ENCODE assay signal across 25 cellular contexts in genomic region chr1:226581650-226582330, GRCh38. TPM values are rescaled to one million over a fixed set of nuclear protein-coding genes. Genes with fewer than 3 reads are reported as not detected.
"Had no signal": no experiment of that assay in that cellular context is flagged by ENCODE, and none has a peak within 500 bp of the region (broad histone marks: within the 10 kb centered on the region; RNA-seq: fewer than 3 reads in every experiment).

No MANE protein-coding gene starts in this region.

- H3K36me3 ChIP-seq: esophagus squamous epithelium, left lung, prostate gland, sigmoid colon, thyroid gland had no signal

- FAIRE-seq: endometrium, keratinocyte, urothelium cell line had no signal

- H3K9me3 ChIP-seq: esophagus squamous epithelium, left lung, mucosa of descending colon, prostate gland, sigmoid colon, thyroid gland had no signal

- ATAC-seq: effector memory CD8-positive, alpha-beta T cell; left cardiac atrium; left lung; mucosa of descending colon; natural killer cell treated with Interleukin-12 subunit alpha and Interleukin-12 subunit beta and Interleukin-15 and Interleukin-18, amount 100 ng/mL, for 72 hours; right cardiac atrium; stimulated activated naive B cell treated with anti-CD40 and anti-IgM and Interleukin-4, amounts not matched to agents 10 μg/mL and 1 μg/mL and 100 μg/mL, for 72 hours; stimulated activated naive CD8-positive, alpha-beta T cell treated with anti-CD3 and anti-CD28 coated beads, Interleukin-15, amount 100 ng/mL, for 72 hours had no signal

- H3K27me3 ChIP-seq: esophagus squamous epithelium, left lung, sigmoid colon, thyroid gland had no signal

- H3K4me1 ChIP-seq: esophagus squamous epithelium, left lung, parathyroid adenoma, prostate gland, thyroid gland had no signal

- H3K4me3 ChIP-seq: esophagus squamous epithelium, left lung, mucosa of descending colon, prostate gland, sigmoid colon, skin epidermis, thyroid gland had no signal

- H3K27ac ChIP-seq: left lung, parathyroid adenoma, prostate gland, thyroid gland had no signal

- DNase-seq: cortex of kidney; effector memory CD8-positive, alpha-beta T cell; erythroblast; esophagus squamous epithelium; foreskin melanocyte; head of caudate nucleus; left cardiac atrium; left lung; mesenchymal stem cell; mucosa of descending colon; naive B cell; sigmoid colon; stimulated activated CD4-positive, alpha-beta T cell treated with anti-CD3 and anti-CD28 coated beads, Interleukin-15, amount 100 ng/mL, for 24 hours; stimulated activated CD4-positive, alpha-beta T cell treated with anti-CD3 and anti-CD28 coated beads, Interleukin-2, amount 100 ng/mL, for 48 hours; stimulated activated naive B cell treated with anti-CD40 and anti-IgM and Interleukin-4, amounts not matched to agents 10 μg/mL and 1 μg/mL and 100 μg/mL, for 72 hours; stimulated activated naive CD8-positive, alpha-beta T cell treated with anti-CD3 and anti-CD28 coated beads, Interleukin-15, amount 100 ng/mL, for 72 hours; thyroid gland had no signal

- H3K9ac ChIP-seq: parathyroid adenoma had no signal

RNA-seq across cellular contexts. Expression of gene STUM, which starts 33.2 kb away (rescaled TPM):
- total RNA-seq: natural killer cell treated with Interleukin-12 subunit alpha and Interleukin-12 subunit beta and Interleukin-15 and Interleukin-18, amount 100 ng/mL, for 72 hours had no signal
